Comparison of ENCODE assay signal across 25 cellular contexts in genomic region chr10:110730345-110731055, GRCh38.
"Had no signal": no experiment of that assay in that cellular context is flagged by ENCODE, and none has a peak within 500 bp of the region (broad histone marks: within the 10 kb centered on the region; RNA-seq: fewer than 3 reads in every experiment).

No MANE protein-coding gene starts in this region.

- FAIRE-seq: TTC549 had no signal

- H3K27ac Mint-ChIP-seq: activated B cell treated with CpG ODN at 0.5 μM for 24 hours; activated CD4-positive, alpha-beta memory T cell treated with anti-CD3 and anti-CD28 coated beads for 36 hours; activated CD4-positive, alpha-beta T cell treated with anti-CD3 and anti-CD28 coated beads, Interleukin-2, amount 10 ng/mL, durations not matched to agents 24 days and 14 days; activated naive CD8-positive, alpha-beta T cell treated with anti-CD3 and anti-CD28 coated beads, Interleukin-2, amount 50 U/mL, for 24 hours; brain; T-helper 17 cell had no signal

- H3K9me3 ChIP-seq: ascending aorta, Peyer's patch had no signal

- H3K4me3 ChIP-seq: ascending aorta, Peyer's patch had no signal

- H3K27ac ChIP-seq: KMS-11, Peyer's patch had no signal

- H3K36me3 Mint-ChIP-seq: activated CD4-positive, alpha-beta memory T cell treated with anti-CD3 and anti-CD28 coated beads for 36 hours; activated naive CD4-positive, alpha-beta T cell treated with anti-CD3 and anti-CD28 coated beads, Interleukin-2, amount 50 U/mL, for 72 hours; brain had no signal

- ATAC-seq: activated naive CD4-positive, alpha-beta T cell treated with anti-CD3 and anti-CD28 coated beads, Interleukin-2, amount 50 U/mL, for 72 hours; activated naive CD8-positive, alpha-beta T cell treated with anti-CD3 and anti-CD28 coated beads, Interleukin-2, amount 50 U/mL, for 24 hours; activated T-cell treated with anti-CD3 and anti-CD28 coated beads, Interleukin-2, amount 50 U/mL, for 4 hours; T-helper 17 cell had no signal

- H3K4me2 ChIP-seq: KMS-11 had no signal

- DNase-seq: activated B cell treated with CpG ODN at 0.5 μM for 24 hours; activated CD4-positive, alpha-beta memory T cell treated with anti-CD3 and anti-CD28 coated beads for 36 hours; activated CD4-positive, alpha-beta T cell treated with anti-CD3 and anti-CD28 coated beads for 1 hour; activated CD4-positive, alpha-beta T cell treated with anti-CD3 and anti-CD28 coated beads, Interleukin-2, amount 10 ng/mL, durations not matched to agents 24 days and 14 days; activated CD8-positive, alpha-beta memory T cell treated with anti-CD3 and anti-CD28 coated beads for 24 hours; activated effector memory CD4-positive, alpha-beta T cell treated with anti-CD3 and anti-CD28 coated beads, Interleukin-2, amount 50 U/mL, for 16 hours; activated naive CD4-positive, alpha-beta T cell treated with Interleukin-2 at 50 U/mL for 16 hours; activated naive CD8-positive, alpha-beta T cell treated with anti-CD3 and anti-CD28 coated beads, Interleukin-2, amount 50 U/mL, for 24 hours; activated T-cell treated with anti-CD3 and anti-CD28 coated beads, Interleukin-2, amount 50 U/mL, for 4 hours; amniotic stem cell; NCI-H1092; NCI-H1417; NCI-H1694; NCI-H2081; NCI-H446; NCI-H524; Peyer's patch; SIG-M5; T-helper 17 cell; T-helper 9 cell had no signal

- H3K27me3 ChIP-seq: ascending aorta, Peyer's patch had no signal

- H3K36me3 ChIP-seq: ascending aorta, Peyer's patch had no signal

- H3K9ac ChIP-seq: KMS-11 had no signal

- H3K4me3 Mint-ChIP-seq: activated B cell treated with CpG ODN at 0.5 μM for 24 hours; activated CD4-positive, alpha-beta memory T cell treated with anti-CD3 and anti-CD28 coated beads for 36 hours; activated CD4-positive, alpha-beta T cell treated with anti-CD3 and anti-CD28 coated beads, Interleukin-2, amount 10 ng/mL, durations not matched to agents 24 days and 14 days; activated naive CD8-positive, alpha-beta T cell treated with anti-CD3 and anti-CD28 coated beads, Interleukin-2, amount 50 U/mL, for 24 hours; activated T-cell treated with anti-CD3 and anti-CD28 coated beads, Interleukin-2, amount 50 U/mL, for 4 hours; brain; T-helper 17 cell had no signal

- H3K9me3 Mint-ChIP-seq: activated B cell treated with CpG ODN at 0.5 μM for 24 hours; activated CD4-positive, alpha-beta memory T cell treated with anti-CD3 and anti-CD28 coated beads for 36 hours; activated CD4-positive, alpha-beta T cell treated with anti-CD3 and anti-CD28 coated beads, Interleukin-2, amount 10 ng/mL, durations not matched to agents 24 days and 14 days; activated naive CD4-positive, alpha-beta T cell treated with anti-CD3 and anti-CD28 coated beads, Interleukin-2, amount 50 U/mL, for 72 hours; activated naive CD8-positive, alpha-beta T cell treated with anti-CD3 and anti-CD28 coated beads, Interleukin-2, amount 50 U/mL, for 24 hours; activated T-cell treated with anti-CD3 and anti-CD28 coated beads, Interleukin-2, amount 50 U/mL, for 4 hours had no signal

- H3K4me1 ChIP-seq: Peyer's patch had no signal
